8 cellular contexts compared by ENCODE assay signal in genomic region chr11:83521647-83522596, GRCh38.
A peak's percentile ranks its signal among the peaks of the same experiment; 100 is the strongest.
DNase-seq lines count a peak whose midpoint lies in the region; ATAC-seq, FAIRE-seq and TF ChIP-seq lines count a peak whose summit lies in the region.
"Had no signal": no experiment of that assay in that cellular context is flagged by ENCODE, and none has a peak within 500 bp of the region (broad histone marks: within the 10 kb centered on the region; RNA-seq: fewer than 3 reads in every experiment).

No MANE protein-coding gene starts in this region.

- no peak overlapping the region for H3K4me3 ChIP-seq in GM06990 (replicated peaks; ENCODE audit: low read depth, low read length)

- TF ChIP-seq POLR2A in H54 (IDR thresholded peaks at IDR 0.05; ENCODE audit: low read depth, low read length) = no peak

- peaks cover 15 to 20% (median 15%) of the 10 kb centered on the region in 3 donors for H3K27me3 Mint-ChIP-seq in naive B cell

- ATAC-seq in naive B cell (ENCODE audit: low read depth in 2 of 2) = peak in 1 of 2 donors; percentile 59

- FAIRE-seq in H54 (lab: Jason Lieb, UNC) = no peak

- H3K4me1 Mint-ChIP-seq in naive B cell = peaks cover 5 to 9% (median 5%) of the 10 kb centered on the region in 3 donors

- TF ChIP-seq CTCF in GM06990 (IDR thresholded peaks at IDR 0.05; ENCODE audit: insufficient read depth, low read length, poor library complexity, severe bottlenecking) = peak; percentile 25
- TF ChIP-seq CTCF in VCaP (conservative IDR thresholded peaks at IDR 0.05) = peak; percentile 45

- H3K9me3 Mint-ChIP-seq in naive B cell = peaks cover 1 to 15% (median 8%) of the 10 kb centered on the region in 7 donors

- H3K4me3 Mint-ChIP-seq in naive B cell = peak overlapping the region in 1 of 8 donors; percentile 42

- no peaks in the 10 kb centered on the region for H3K36me3 Mint-ChIP-seq in naive B cell

- DNase-seq in GM06990 (ENCODE audit: extremely low read depth, insufficient read length) (no peak), MV-4-11 (lab: John Stamatoyannopoulos, UW) (peak; percentile 21), naive B cell (peak; percentile 1), EL (no peak), H54 (ENCODE audit: insufficient read length, low spot score) (no peak), globus pallidus (ENCODE audit: low spot score) (no peak)
- DNase-seq: activated naive CD4-positive, alpha-beta T cell treated with Interleukin-2 at 50 U/mL for 16 hours had no signal

- H3K27me3 ChIP-seq in GM06990 (replicated peaks; ENCODE audit: control insufficient read depth, insufficient read depth, low read length) = no peaks in the 10 kb centered on the region

- peak overlapping the region; percentile 63 for H3K27ac ChIP-seq in VCaP

- H3K36me3 ChIP-seq in GM06990 (ENCODE audit: control insufficient read depth, insufficient read depth, low read length) = no peaks in the 10 kb centered on the region

- H3K27ac Mint-ChIP-seq in naive B cell = peak overlapping the region in 2 of 6 donors; percentile 11 to 22

Comparison
In these comparisons a context has a peak if more than half of its experiments do, and no peak if none do; other contexts are left out.
1. DNase-seq: peak in MV-4-11 (single experiment) and naive B cell (single experiment); none in GM06990 (single experiment), EL (single experiment), H54 (single experiment) and globus pallidus (single experiment).